17 cellular contexts compared by ENCODE assay signal in genomic region chr2:204576580-204576979, GRCh38.
"Had no signal": no experiment of that assay in that cellular context is flagged by ENCODE, and none has a peak within 500 bp of the region (broad histone marks: within the 10 kb centered on the region; RNA-seq: fewer than 3 reads in every experiment).

No MANE protein-coding gene starts in this region.

- H3K36me3 ChIP-seq: left lung, pancreas, thyroid gland had no signal

- H3K4me3 ChIP-seq: left lung, mucosa of descending colon, pancreas, thyroid gland had no signal

- H3K27me3 ChIP-seq: left lung, pancreas, thyroid gland had no signal

- H3K4me1 ChIP-seq: left lung, pancreas, thyroid gland had no signal

- H3K27ac ChIP-seq: left lung, pancreas, thyroid gland had no signal

- H3K9me3 ChIP-seq: left lung, mucosa of descending colon, pancreas, SK-N-SH, thyroid gland had no signal

- DNase-seq: activated effector memory CD4-positive, alpha-beta T cell treated with Interleukin-2 at 50 U/mL for 16 hours; activated naive CD8-positive, alpha-beta T cell treated with anti-CD3 and anti-CD28 coated beads, Interleukin-2, amount 10 ng/mL, durations not matched to agents 7 days and 5 days; erythroblast; hypothalamus; kidney; left lung; mammary epithelial cell; mucosa of descending colon; naive thymus-derived CD4-positive, alpha-beta T cell; pancreas; Right ventricle myocardium superior; SK-N-SH; T-cell; T-helper 9 cell; thyroid gland had no signal

- ATAC-seq: activated CD4-positive, CD25-positive, alpha-beta regulatory T cell treated with anti-CD3 and anti-CD28 coated beads, Interleukin-2, amount 50 U/mL, for 24 hours; left lung; mucosa of descending colon; naive thymus-derived CD4-positive, alpha-beta T cell; pancreas; stimulated activated effector memory CD8-positive, alpha-beta T cell treated with anti-CD3 and anti-CD28 coated beads, Interleukin-12 subunit alpha, Interleukin-12 subunit beta, amount 100 ng/mL, for 72 hours; T-cell had no signal
